21 cellular contexts compared by ENCODE assay signal in genomic region chr16:67386861-67387455, GRCh38. TPM values are rescaled to one million over a fixed set of nuclear protein-coding genes. Genes with fewer than 3 reads are reported as not detected.
"Had no signal": no experiment of that assay in that cellular context is flagged by ENCODE, and none has a peak within 500 bp of the region (broad histone marks: within the 10 kb centered on the region; RNA-seq: fewer than 3 reads in every experiment).

No MANE protein-coding gene starts in this region.

- H3K9me3 ChIP-seq: esophagus squamous epithelium, gastroesophageal sphincter, psoas muscle, right lobe of liver, tibial artery, upper lobe of left lung, vagina had no signal

- H3K27ac ChIP-seq: esophagus squamous epithelium, gastroesophageal sphincter, psoas muscle, right lobe of liver, tibial artery, upper lobe of left lung, vagina had no signal

- DNase-seq: esophagus squamous epithelium; foreskin fibroblast; glutamatergic neuron; left colon; left ventricle myocardium superior; mesenchymal stem cell; naive B cell; nucleus accumbens; psoas muscle; retina; right lobe of liver; stimulated activated CD4-positive, alpha-beta T cell treated with anti-CD3 and anti-CD28 coated beads, Interleukin-4, amount 100 ng/mL, for 1 hour; tibial artery; upper lobe of left lung had no signal

- H3K4me1 ChIP-seq: right lobe of liver had no signal

- H3K36me3 ChIP-seq: esophagus squamous epithelium, gastroesophageal sphincter, right lobe of liver, tibial artery, upper lobe of left lung, vagina had no signal

- H3K4me3 Mint-ChIP-seq: naive B cell; stimulated activated memory B cell treated with anti-CD40 and anti-IgM and Interleukin-4, amounts not matched to agents 10 μg/mL and 1 μg/mL and 100 μg/mL, for 72 hours; stimulated activated naive CD8-positive, alpha-beta T cell treated with anti-CD3 and anti-CD28 coated beads, Interleukin-15, Interleukin-2, amounts not matched to agents 100 ng/mL and 50 ng/mL, for 24 hours had no signal

- H3K27ac Mint-ChIP-seq: naive B cell; stimulated activated memory B cell treated with anti-CD40 and anti-IgM and Interleukin-4, amounts not matched to agents 10 μg/mL and 1 μg/mL and 100 μg/mL, for 72 hours; stimulated activated naive CD8-positive, alpha-beta T cell treated with anti-CD3 and anti-CD28 coated beads, Interleukin-15, Interleukin-2, amounts not matched to agents 100 ng/mL and 50 ng/mL, for 24 hours had no signal

- H3K4me3 ChIP-seq: esophagus squamous epithelium, gastroesophageal sphincter, lung, psoas muscle, right lobe of liver, tibial artery, upper lobe of left lung, vagina had no signal

- H3K27me3 ChIP-seq: esophagus squamous epithelium, gastroesophageal sphincter, right lobe of liver, upper lobe of left lung, vagina had no signal

- H3K9me3 Mint-ChIP-seq: naive B cell; stimulated activated memory B cell treated with anti-CD40 and anti-IgM and Interleukin-4, amounts not matched to agents 10 μg/mL and 1 μg/mL and 100 μg/mL, for 72 hours; stimulated activated naive CD8-positive, alpha-beta T cell treated with anti-CD3 and anti-CD28 coated beads, Interleukin-15, Interleukin-2, amounts not matched to agents 100 ng/mL and 50 ng/mL, for 24 hours had no signal

- H3K36me3 Mint-ChIP-seq: naive B cell; stimulated activated memory B cell treated with anti-CD40 and anti-IgM and Interleukin-4, amounts not matched to agents 10 μg/mL and 1 μg/mL and 100 μg/mL, for 72 hours had no signal

- ATAC-seq: gastroesophageal sphincter; left colon; left ventricle myocardium superior; psoas muscle; right lobe of liver; stimulated activated memory B cell treated with anti-CD40 and anti-IgM and Interleukin-4, amounts not matched to agents 10 μg/mL and 1 μg/mL and 100 μg/mL, for 72 hours had no signal

RNA-seq across cellular contexts. Expression of gene TPPP3, which starts 6.3 kb away (rescaled TPM):
- total RNA-seq: epithelial cell of proximal tubule had no signal

RNA-seq across cellular contexts. Expression of gene HSD11B2, which starts 44.0 kb away (rescaled TPM):
- total RNA-seq: temporal lobe had no signal
